In genomic region chr2:235073938-235074337, GRCh38 we compare ENCODE assay signal across 21 cellular contexts.
A peak's percentile ranks its signal among the peaks of the same experiment; 100 is the strongest.
DNase-seq lines count a peak whose midpoint lies in the region; ATAC-seq and TF ChIP-seq lines count a peak whose summit lies in the region.
"Had no signal": no experiment of that assay in that cellular context is flagged by ENCODE, and none has a peak within 500 bp of the region (broad histone marks: within the 10 kb centered on the region; RNA-seq: fewer than 3 reads in every experiment).

No MANE protein-coding gene starts in this region.

- H3K36me3 ChIP-seq in neural progenitor cell (no peaks in the 10 kb centered on the region), tibial artery (no peaks in the 10 kb centered on the region)
- H3K36me3 ChIP-seq: BE2C had no signal

- H3K4me3 Mint-ChIP-seq in neural progenitor cell = peak overlapping the region; percentile 36
- H3K4me3 Mint-ChIP-seq: CD8-positive, alpha-beta T cell had no signal

- H3K27ac Mint-ChIP-seq in neural progenitor cell = peak overlapping the region; percentile 90
- H3K27ac Mint-ChIP-seq: CD8-positive, alpha-beta T cell had no signal

- peaks cover 16% of the 10 kb centered on the region for H3K9me3 Mint-ChIP-seq in neural progenitor cell
- H3K9me3 Mint-ChIP-seq: CD8-positive, alpha-beta T cell had no signal

- peaks cover 28% of the 10 kb centered on the region for H3F3A ChIP-seq in neural progenitor cell (ENCODE audit: low read depth)

- no peaks in the 10 kb centered on the region for H3K27me3 Mint-ChIP-seq in neural progenitor cell (ENCODE audit: insufficient read depth, low read depth)

- H3K36me3 Mint-ChIP-seq in neural progenitor cell = peaks cover 7% of the 10 kb centered on the region
- H3K36me3 Mint-ChIP-seq: CD8-positive, alpha-beta T cell had no signal

- H3K27me3 ChIP-seq in neural progenitor cell = no peaks in the 10 kb centered on the region
- no peaks in the 10 kb centered on the region for H3K27me3 ChIP-seq in tibial artery
- H3K27me3 ChIP-seq: BE2C had no signal

- no peaks in the 10 kb centered on the region for H3K9me3 ChIP-seq in neural progenitor cell (ENCODE audit: low read depth)
- no peaks in the 10 kb centered on the region for H3K9me3 ChIP-seq in tibial artery
- H3K9me3 ChIP-seq: BE2C had no signal

- TF ChIP-seq CTCF in neural progenitor cell (IDR thresholded peaks at IDR 0.05) = no peak
- TF ChIP-seq CTCF in tibial artery (IDR thresholded peaks at IDR 0.05) = no peak

- peaks cover 62% of the 10 kb centered on the region for H3K4me1 Mint-ChIP-seq in neural progenitor cell

- ATAC-seq in left cardiac atrium = peak; percentile 47 to 73
- ATAC-seq: CD8-positive, alpha-beta T cell had no signal

- H3K4me3 ChIP-seq in neural progenitor cell (no peak overlapping the region), tibial artery (no peak overlapping the region)
- H3K4me3 ChIP-seq: GM23248, PC-9 had no signal

- peak; percentile 6 for DNase-seq in NCI-H2171 treated with DMSO at 0.1 percent for 48 hours (lab: John Stamatoyannopoulos, UW)
- DNase-seq in NCI-H2171 (lab: John Stamatoyannopoulos, UW) = no peak
- DNase-seq in SK-N-DZ (ENCODE audit: low spot score) = peak; percentile 29
- DNase-seq in left cardiac atrium = no peak
- no peak for DNase-seq in neural progenitor cell (ENCODE audit: low spot score)
- no peak for DNase-seq in tibial artery
- no peak for DNase-seq in GOT3 (lab: John Stamatoyannopoulos, UW)
- DNase-seq in SKM-1 (lab: John Stamatoyannopoulos, UW; ENCODE audit: unreplicated experiment) = no peak
- DNase-seq: 8988T, BE2C, GF-D8, GM23248, IMR-90, Kasumi-1, MM.1S, NCI-H1105, NCI-H187, NCI-H510A, NCI-H774, PC-9 had no signal

- no peaks in the 10 kb centered on the region for H4K20me1 ChIP-seq in neural progenitor cell (ENCODE audit: low read depth)

- no peaks in the 10 kb centered on the region for H3K79me2 ChIP-seq in neural progenitor cell (ENCODE audit: low read depth)

- H3K9ac ChIP-seq in neural progenitor cell = no peak overlapping the region
- H3K9ac ChIP-seq: GM23248 had no signal

- H3K27ac ChIP-seq in neural progenitor cell = no peak overlapping the region
- H3K27ac ChIP-seq in tibial artery = no peak overlapping the region
- H3K27ac ChIP-seq: GM23248, PC-9 had no signal

- H3K4me1 ChIP-seq in neural progenitor cell = peaks cover 33% of the 10 kb centered on the region
- H3K4me1 ChIP-seq in tibial artery = no peaks in the 10 kb centered on the region
- H3K4me1 ChIP-seq: BE2C had no signal

- peak overlapping the region; percentile 43 for H3K4me2 ChIP-seq in neural progenitor cell
- H3K4me2 ChIP-seq: PC-9 had no signal

- intact Hi-C loops in left cardiac atrium (cut with DNase I) (no loop called here), tibial artery (cut with DNase I; ENCODE audit: low total_unique reads) (loop anchor here (10.0 kb wide), 1 partner anchor 1791 kb away; no protein-coding TSS in a partner anchor)

- H2AFZ ChIP-seq in neural progenitor cell (replicated peaks) = no peak overlapping the region
- H2AFZ ChIP-seq: GM23248, PC-9 had no signal

Comparison
In these comparisons a context has a peak if more than half of its experiments do, and no peak if none do; other contexts are left out.
1. DNase-seq: peak in NCI-H2171 treated with DMSO at 0.1 percent for 48 hours (single experiment) and SK-N-DZ (single experiment); none in NCI-H2171 (single experiment), left cardiac atrium (single experiment), neural progenitor cell (single experiment), tibial artery (0 of 2), GOT3 (single experiment) and SKM-1 (single experiment).